ENCODE assay signal across 27 cellular contexts in the genomic region with DNA sequence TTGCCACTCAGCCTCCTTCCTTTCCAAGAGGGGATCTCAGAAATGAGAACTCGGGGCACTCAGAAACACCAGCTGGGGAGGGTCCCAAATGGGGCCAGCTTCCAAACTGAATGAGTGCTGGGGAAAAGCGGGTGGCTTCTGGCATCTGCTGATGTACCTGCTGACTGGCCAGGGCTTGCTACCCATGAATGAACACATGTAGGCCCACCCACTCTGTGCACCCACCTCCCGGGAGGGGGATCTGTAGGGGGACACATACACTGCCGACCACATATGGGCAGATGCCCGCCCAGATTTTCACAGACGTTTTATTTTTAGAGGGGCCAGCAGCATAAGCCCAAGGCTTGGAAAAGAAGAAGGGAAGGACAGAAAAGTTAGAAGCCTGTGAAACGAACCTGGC. TPM values are rescaled to one million over a fixed set of nuclear protein-coding genes. Genes with fewer than 3 reads are reported as not detected.
DNase-seq lines count a peak whose midpoint lies in the region; ATAC-seq and TF ChIP-seq lines count a peak whose summit lies in the region.
"Had no signal": no experiment of that assay in that cellular context is flagged by ENCODE, and none has a peak within 500 bp of the region (broad histone marks: within the 10 kb centered on the region; RNA-seq: fewer than 3 reads in every experiment).

No MANE protein-coding gene starts in this region.

- peaks cover 7% of the 10 kb centered on the region for H3K27me3 Mint-ChIP-seq in Caco-2 (ENCODE audit: insufficient read depth, unreplicated experiment)
- peaks cover 85% of the 10 kb centered on the region for H3K27me3 Mint-ChIP-seq in WTC11 (ENCODE audit: low read depth)

- intact Hi-C loops in Caco-2 (cut with micrococcal nuclease; ENCODE audit: unreplicated experiment) (no loop called here), lower lobe of right lung (cut with DNase I) (no loop called here)

- H3K9me3 Mint-ChIP-seq in Caco-2 (ENCODE audit: unreplicated experiment) (no peaks in the 10 kb centered on the region), WTC11 (no peaks in the 10 kb centered on the region)
- H3K9me3 Mint-ChIP-seq: naive thymus-derived CD8-positive, alpha-beta T cell had no signal

- H3K9ac ChIP-seq in stomach smooth muscle (ENCODE audit: low read length in 2 of 2) = peak overlapping the region in 1 of 2 donors; percentile 21
- H3K9ac ChIP-seq: parathyroid adenoma had no signal

- no peak overlapping the region for H3K27ac Mint-ChIP-seq in Caco-2 (ENCODE audit: unreplicated experiment)
- no peak overlapping the region for H3K27ac Mint-ChIP-seq in WTC11
- H3K27ac Mint-ChIP-seq: naive thymus-derived CD8-positive, alpha-beta T cell had no signal

- H3K4me1 Mint-ChIP-seq in Caco-2 (ENCODE audit: low read depth, unreplicated experiment) (peaks cover 9% of the 10 kb centered on the region), WTC11 (peaks cover 15% of the 10 kb centered on the region)

- H3K36me3 Mint-ChIP-seq in Caco-2 (ENCODE audit: insufficient read depth, unreplicated experiment) (no peaks in the 10 kb centered on the region), WTC11 (no peaks in the 10 kb centered on the region)
- H3K36me3 Mint-ChIP-seq: naive thymus-derived CD8-positive, alpha-beta T cell had no signal

- H3K9me3 ChIP-seq in Caco-2 = no peaks in the 10 kb centered on the region
- no peaks in the 10 kb centered on the region for H3K9me3 ChIP-seq in lower lobe of right lung
- no peaks in the 10 kb centered on the region for H3K9me3 ChIP-seq in stomach smooth muscle (ENCODE audit: control insufficient read depth in 2 of 2, low read length in 2 of 2)
- H3K9me3 ChIP-seq: heart right ventricle, right atrium auricular region, testis, uterus had no signal

- CTCF ChIA-PET in Caco-2 (lab: Charles Lee) (interaction anchor here (0.6 kb wide), 1 partner anchor 155 kb away, joined by 4 read pairs; no protein-coding TSS in a partner anchor), WTC11 (lab: Charles Lee) (no interaction called here)

- H3K4me3 Mint-ChIP-seq in Caco-2 (ENCODE audit: unreplicated experiment) (peak overlapping the region; percentile 65), WTC11 (peak overlapping the region; percentile 56)

- H3K4me1 ChIP-seq in Caco-2 (peaks cover 14% of the 10 kb centered on the region), lower lobe of right lung (peaks cover 12% of the 10 kb centered on the region), stomach smooth muscle (ENCODE audit: control insufficient read depth, insufficient read depth, low read length) (peaks cover 39% of the 10 kb centered on the region)
- H3K4me1 ChIP-seq: parathyroid adenoma, uterus had no signal

- BruUV-seq in Caco-2 (replicated peaks; lab: Mats Ljungman, UMichigan) = no TSS peak

- TF ChIP-seq CTCF in Caco-2 (IDR thresholded peaks at IDR 0.05; ENCODE audit: insufficient read depth in 1 of 2, low read depth in 1 of 2, low read length in 1 of 2, severe bottlenecking in 1 of 2, unreplicated experiment in 1 of 2) = no peak
- TF ChIP-seq CTCF in WTC11 (IDR thresholded peaks at IDR 0.05) = no peak
- no peak for TF ChIP-seq CTCF in lower lobe of right lung (IDR thresholded peaks at IDR 0.05)

- no peaks in the 10 kb centered on the region for H3K27me3 ChIP-seq in Caco-2 (replicated peaks; ENCODE audit: control insufficient read depth, insufficient read depth, low read length)
- H3K27me3 ChIP-seq in lower lobe of right lung (ENCODE audit: low read depth) = peaks cover 55% of the 10 kb centered on the region
- peaks cover 3 to 18% of the 10 kb centered on the region in 2 donors for H3K27me3 ChIP-seq in stomach smooth muscle (ENCODE audit: control insufficient read depth in 1 of 2, insufficient read depth in 2 of 2, low read length in 2 of 2)
- H3K27me3 ChIP-seq: testis, uterus had no signal

- H3K27ac ChIP-seq in lower lobe of right lung (no peak overlapping the region), stomach smooth muscle (ENCODE audit: low read length) (peak overlapping the region; percentile 3)
- H3K27ac ChIP-seq: C4-2B, heart right ventricle, parathyroid adenoma, right atrium auricular region, testis, uterus, VCaP had no signal

- H3K4me3 ChIP-seq in Caco-2 (ENCODE audit: low read depth, low read length) = no peak overlapping the region
- H3K4me3 ChIP-seq in lower lobe of right lung = peak overlapping the region; percentile 6
- H3K4me3 ChIP-seq in stomach smooth muscle (ENCODE audit: low read length in 2 of 2) = peak overlapping the region in 1 of 2 donors; percentile 64
- H3K4me3 ChIP-seq: heart right ventricle, right atrium auricular region, smooth muscle cell, uterus had no signal

- ATAC-seq in WTC11 (no peak), lower lobe of right lung (no peak), GM18907 (IDR thresholded peaks at IDR 0.05; ENCODE audit: unreplicated experiment) (no peak)
- ATAC-seq: esophagus mucosa; heart right ventricle; naive thymus-derived CD8-positive, alpha-beta T cell had no signal

- DNase-seq in Caco-2 (no peak), WTC11 (ENCODE audit: low spot score) (no peak), lower lobe of right lung (no peak), GM19240 (ENCODE audit: insufficient read length, low spot score) (no peak), NOMO-1 treated with DMSO at 0.1 percent for 48 hours (lab: John Stamatoyannopoulos, UW; ENCODE audit: unreplicated experiment) (no peak)
- DNase-seq: activated CD4-positive, alpha-beta T cell treated with anti-CD3 and anti-CD28 coated beads for 4 hours; activated CD8-positive, alpha-beta memory T cell treated with anti-CD3 and anti-CD28 coated beads for 24 hours; activated T-cell treated with anti-CD3 and anti-CD28 coated beads, Interleukin-2, amount 50 U/mL, for 1 hour; caudate nucleus; heart right ventricle; MV-4-11; naive thymus-derived CD8-positive, alpha-beta T cell; NCI-H1436; SIG-M5; stimulated activated naive CD4-positive, alpha-beta T cell treated with Interleukin-2 at 50 U/mL for 16 hours; T1000; testis; uterus had no signal

- no peaks in the 10 kb centered on the region for H3K36me3 ChIP-seq in Caco-2 (ENCODE audit: control insufficient read depth, insufficient read depth, low read length)
- no peaks in the 10 kb centered on the region for H3K36me3 ChIP-seq in lower lobe of right lung
- no peaks in the 10 kb centered on the region for H3K36me3 ChIP-seq in stomach smooth muscle (ENCODE audit: control insufficient read depth in 2 of 2, insufficient read depth in 2 of 2, low read length in 2 of 2)
- H3K36me3 ChIP-seq: heart right ventricle, right atrium auricular region, uterus had no signal

- POLR2A ChIA-PET in Caco-2 (lab: Charles Lee) = no interaction called here
- POLR2A ChIA-PET in WTC11 (lab: Charles Lee) = interaction anchor here (0.6 kb wide), 1 partner anchor 10 kb away, joined by 3 read pairs; no protein-coding TSS in a partner anchor

TF ChIP-seq in WTC11, 78 proteins besides CTCF, POLR2A, EP300 and RAD21:
- TF ChIP-seq ZBTB21 (CRISPR knock-in tag; IDR thresholded peaks at IDR 0.05; ENCODE audit: borderline replicate concordance) (no peak), GRHL2 (CRISPR knock-in tag; IDR thresholded peaks at IDR 0.05; ENCODE audit: insufficient replicate concordance, severe bottlenecking) (no peak), ZNF138 (CRISPR knock-in tag; conservative IDR thresholded peaks at IDR 0.05) (no peak), ESRRA (CRISPR knock-in tag; IDR thresholded peaks at IDR 0.05; ENCODE audit: borderline replicate concordance) (no peak), JUN (CRISPR knock-in tag; IDR thresholded peaks at IDR 0.05) (no peak), RELA (CRISPR knock-in tag; IDR thresholded peaks at IDR 0.05; ENCODE audit: borderline replicate concordance) (no peak), ZNF232 (CRISPR knock-in tag; IDR thresholded peaks at IDR 0.05) (no peak)
- TF ChIP-seq, protein P1, sequence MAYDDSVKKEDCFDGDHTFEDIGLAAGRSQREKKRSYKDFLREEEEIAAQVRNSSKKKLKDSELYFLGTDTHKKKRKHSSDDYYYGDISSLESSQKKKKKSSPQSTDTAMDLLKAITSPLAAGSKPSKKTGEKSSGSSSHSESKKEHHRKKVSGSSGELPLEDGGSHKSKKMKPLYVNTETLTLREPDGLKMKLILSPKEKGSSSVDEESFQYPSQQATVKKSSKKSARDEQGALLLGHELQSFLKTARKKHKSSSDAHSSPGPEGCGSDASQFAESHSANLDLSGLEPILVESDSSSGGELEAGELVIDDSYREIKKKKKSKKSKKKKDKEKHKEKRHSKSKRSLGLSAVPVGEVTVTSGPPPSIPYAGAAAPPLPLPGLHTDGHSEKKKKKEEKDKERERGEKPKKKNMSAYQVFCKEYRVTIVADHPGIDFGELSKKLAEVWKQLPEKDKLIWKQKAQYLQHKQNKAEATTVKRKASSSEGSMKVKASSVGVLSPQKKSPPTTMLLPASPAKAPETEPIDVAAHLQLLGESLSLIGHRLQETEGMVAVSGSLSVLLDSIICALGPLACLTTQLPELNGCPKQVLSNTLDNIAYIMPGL (CRISPR knock-in tag; IDR thresholded peaks at IDR 0.05) = no peak
- TF ChIP-seq, protein P2, sequence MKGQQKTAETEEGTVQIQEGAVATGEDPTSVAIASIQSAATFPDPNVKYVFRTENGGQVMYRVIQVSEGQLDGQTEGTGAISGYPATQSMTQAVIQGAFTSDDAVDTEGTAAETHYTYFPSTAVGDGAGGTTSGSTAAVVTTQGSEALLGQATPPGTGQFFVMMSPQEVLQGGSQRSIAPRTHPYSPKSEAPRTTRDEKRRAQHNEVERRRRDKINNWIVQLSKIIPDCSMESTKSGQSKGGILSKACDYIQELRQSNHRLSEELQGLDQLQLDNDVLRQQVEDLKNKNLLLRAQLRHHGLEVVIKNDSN (CRISPR knock-in tag; IDR thresholded peaks at IDR 0.05) = no peak

RNA-seq across cellular contexts. Expression of a gene that starts 1.8 kb away (rescaled TPM):
- total RNA-seq in Caco-2 (2022) (0.86 and 1.2 TPM in 2 replicates), WTC11 (2021) (0.41 to 0.57 TPM (median 0.48 TPM) in 3 replicates), lower lobe of right lung (0.92 TPM)
- total RNA-seq: Daoy; esophagus mucosa; naive thymus-derived CD8-positive, alpha-beta T cell; right atrium auricular region; smooth muscle cell had no signal
